20 cellular contexts compared by ENCODE assay signal in genomic region chr16:54554581-54554980, GRCh38.
"Had no signal": no experiment of that assay in that cellular context is flagged by ENCODE, and none has a peak within 500 bp of the region (broad histone marks: within the 10 kb centered on the region; RNA-seq: fewer than 3 reads in every experiment).

No MANE protein-coding gene starts in this region.

- H3K4me3 ChIP-seq: MG63, SJSA1, SK-N-MC had no signal

- H3K27ac ChIP-seq: SJSA1, SK-N-MC had no signal

- H3K4me1 ChIP-seq: SJSA1 had no signal

- H3K27me3 ChIP-seq: MG63 had no signal

- H3K36me3 ChIP-seq: MG63, SJSA1 had no signal

- DNase-seq: IMR-90, Karpas-422, KG1, MG63, NCI-H1092 treated with DMSO at 0.1 percent for 48 hours, NCI-H1436, NCI-H187, NCI-H2029 treated with DMSO at 0.1 percent for 48 hours, NCI-H2171 treated with DMSO at 0.1 percent for 48 hours, NCI-H345, NCI-H446 treated with DMSO at 0.1 percent for 48 hours, NCI-H524 treated with DMSO at 0.1 percent for 48 hours, NCI-H69, NCI-H774, Right ventricle myocardium superior, RPMI8226, SIG-M5 had no signal

- ATAC-seq: HepG2 had no signal

- H3K9me3 ChIP-seq: SJSA1 had no signal
